In genomic region chr6:111061493-111061892, GRCh38 we compare ENCODE assay signal across 28 cellular contexts. TPM values are rescaled to one million over a fixed set of nuclear protein-coding genes. Genes with fewer than 3 reads are reported as not detected.
DNase-seq lines count a peak whose midpoint lies in the region; ATAC-seq, FAIRE-seq and TF ChIP-seq lines count a peak whose summit lies in the region.
"Had no signal": no experiment of that assay in that cellular context is flagged by ENCODE, and none has a peak within 500 bp of the region (broad histone marks: within the 10 kb centered on the region; RNA-seq: fewer than 3 reads in every experiment).

No MANE protein-coding gene starts in this region.

- no peak overlapping the region for H2AK5ac ChIP-seq in mesendoderm (ENCODE audit: low read length)

- H3K9me1 ChIP-seq in K562 (ENCODE audit: control insufficient read depth, insufficient read depth, low read length) = no peaks in the 10 kb centered on the region

- TF ChIP-seq CTCF in K562 (IDR thresholded peaks at IDR 0.05 in 2 of 3, conservative IDR thresholded peaks at IDR 0.05 in 1 of 3; ENCODE audit: insufficient read depth in 2 of 3, low read depth in 1 of 3, low read length in 3 of 3) = no peak

- no peak overlapping the region; the same call in 1 of the 2 replicates for H2AFZ ChIP-seq in K562 (ENCODE audit: low read depth, low read length)
- H2AFZ ChIP-seq: hepatocyte had no signal

- H3K56ac ChIP-seq in mesendoderm (ENCODE audit: low read length) = no peak overlapping the region

- in situ Hi-C loops in K562 (cut with MboI) = no loop called here

- DNase-seq in EH (ENCODE audit: low read depth) (peak; percentile 39), LHCN-M2 (ENCODE audit: low read depth) (peak; percentile 47), K562 (ENCODE audit: extremely low read depth in 1 of 4, low spot score in 3 of 4) (peak in 3 of 4 experiments; percentile 12 to 19 (median 18)), mesendoderm (peak; percentile 47), LoVo (ENCODE audit: low spot score) (no peak), NCI-H146 (lab: John Stamatoyannopoulos, UW) (no peak)
- no peak for DNase-seq in effector CD4-positive, alpha-beta T cell
- DNase-seq: activated CD4-positive, alpha-beta T cell treated with anti-CD3 and anti-CD28 coated beads for 4 hours; activated naive CD4-positive, alpha-beta T cell treated with anti-CD3 and anti-CD28 coated beads, Interleukin-2, amount 50 U/mL, for 16 hours; C1 segment of cervical spinal cord; dorsolateral prefrontal cortex; Karpas-422; left ventricle myocardium inferior; midbrain; natural killer cell; NCI-H1092; NCI-H187 treated with DMSO at 0.1 percent for 48 hours; retina; SK-N-SH; spleen; stimulated activated CD4-positive, alpha-beta T cell treated with anti-CD3 and anti-CD28 coated beads, Interleukin-4, amount 100 ng/mL, for 1 hour; T-helper 17 cell; uterus had no signal

- no peak overlapping the region for H3K23ac ChIP-seq in mesendoderm (ENCODE audit: low read length)

- no peak overlapping the region for H3K18ac ChIP-seq in mesendoderm (ENCODE audit: low read length)

- POLR2A ChIA-PET in K562 (lab: Yijun Ruan, JAX) = no interaction called here

- H3K79me1 ChIP-seq in mesendoderm (ENCODE audit: low read length) = no peaks in the 10 kb centered on the region

- no peak overlapping the region for H2BK15ac ChIP-seq in mesendoderm (replicated peaks; ENCODE audit: low read depth)

- no TSS peak for BruUV-seq in K562 (replicated peaks; lab: Mats Ljungman, UMichigan)

- no peak for TF ChIP-seq POLR2A in K562 (conservative IDR thresholded peaks at IDR 0.05)

- H3K27me3 ChIP-seq in K562 (ENCODE audit: control insufficient read depth in 2 of 2, insufficient read depth in 2 of 2, low read length in 2 of 2) = peaks cover 0 to 9% of the 10 kb centered on the region in 2 experiments; a peak in 1 of 5 replicates
- H3K27me3 ChIP-seq in mesendoderm (ENCODE audit: insufficient read depth, low read length, poor library complexity) = no peaks in the 10 kb centered on the region
- H3K27me3 ChIP-seq: hepatocyte, uterus had no signal

- no peaks in the 10 kb centered on the region for H4K20me1 ChIP-seq in K562 (replicated peaks; ENCODE audit: control insufficient read depth, insufficient read depth, low read length)

- intact Hi-C loops in K562 (cut with micrococcal nuclease) = no loop called here

- H3K9me3 ChIP-seq in K562 (replicated peaks; ENCODE audit: control insufficient read depth, insufficient read depth, low read depth, low read length) = no peaks in the 10 kb centered on the region
- H3K9me3 ChIP-seq: SK-N-SH had no signal

- H3K27ac ChIP-seq in K562 (ENCODE audit: extremely low read depth, low read depth, low read length) (no peak overlapping the region), mesendoderm (ENCODE audit: low read depth, low read length) (no peak overlapping the region)
- H3K27ac ChIP-seq: dorsolateral prefrontal cortex, hepatocyte, left ventricle myocardium inferior, spleen, uterus had no signal

- H2BK5ac ChIP-seq in mesendoderm (ENCODE audit: low read length) = no peak overlapping the region

- FAIRE-seq in K562 (lab: Jason Lieb, UNC) = no peak
- FAIRE-seq: HTR-8/SVneo had no signal

- H3K79me2 ChIP-seq in K562 (ENCODE audit: control insufficient read depth, insufficient read depth, low read length) = no peaks in the 10 kb centered on the region
- no peaks in the 10 kb centered on the region for H3K79me2 ChIP-seq in mesendoderm (ENCODE audit: control insufficient read depth, insufficient read depth, low read length)
- H3K79me2 ChIP-seq: hepatocyte had no signal

- no peak for TF ChIP-seq EP300 in K562 (IDR thresholded peaks at IDR 0.05; ENCODE audit: low read length)

- CTCF ChIA-PET in K562 (lab: Yijun Ruan, JAX; ENCODE audit: low intra/inter-chr PET ratio) = no interaction called here

- H2BK120ac ChIP-seq in mesendoderm (ENCODE audit: low read depth, low read length) = no peak overlapping the region

- H3K4me2 ChIP-seq in K562 (ENCODE audit: insufficient read depth, low read length) (no peak overlapping the region), mesendoderm (ENCODE audit: low read length) (no peak overlapping the region)
- H3K4me2 ChIP-seq: hepatocyte, SK-N-SH had no signal

- H4K5ac ChIP-seq in mesendoderm (ENCODE audit: low read length) = no peak overlapping the region

- H3K4me1 ChIP-seq in K562 (replicated peaks in 1 of 2; ENCODE audit: control insufficient read depth in 2 of 2, insufficient read depth in 2 of 2, low read length in 2 of 2) (no peaks in the 10 kb centered on the region), mesendoderm (ENCODE audit: control insufficient read depth, low read depth, low read length) (no peaks in the 10 kb centered on the region)
- H3K4me1 ChIP-seq: left ventricle myocardium inferior, spleen, uterus had no signal

- no peak for TF ChIP-seq RAD21 in K562 (CRISPR knock-in tag; conservative IDR thresholded peaks at IDR 0.05 in 1 of 2, IDR thresholded peaks at IDR 0.05 in 1 of 2)

- ATAC-seq in K562 = no peak
- ATAC-seq in GM21786 (IDR thresholded peaks at IDR 0.05; ENCODE audit: unreplicated experiment) = no peak
- ATAC-seq: natural killer cell; stimulated activated memory B cell treated with anti-CD40 and anti-IgM and Interleukin-4, amounts not matched to agents 10 μg/mL and 1 μg/mL and 100 μg/mL, for 72 hours; T-helper 17 cell had no signal

- H3K36me3 ChIP-seq in K562 (ENCODE audit: control insufficient read depth, insufficient read depth, low read length) (no peaks in the 10 kb centered on the region), mesendoderm (ENCODE audit: control insufficient read depth, insufficient read depth, low read length) (no peaks in the 10 kb centered on the region)
- H3K36me3 ChIP-seq: left ventricle myocardium inferior, spleen, uterus had no signal

- no peak overlapping the region for H4K8ac ChIP-seq in mesendoderm (ENCODE audit: low read depth, low read length)

- 11% methylated on average over 6 of the region's 6 CpGs for WGBS in K562 (ENCODE audit: insufficient coverage, low coverage, missing lambda C conversion rate)
- no CpG with 5 or more reads among the region's 6 CpGs for WGBS in mesendoderm (ENCODE audit: extremely low coverage, insufficient coverage, low lambda C conversion rate)

- H3K4me3 ChIP-seq in K562 (no peak overlapping the region), mesendoderm (ENCODE audit: low read length) (no peak overlapping the region)
- H3K4me3 ChIP-seq: dorsolateral prefrontal cortex, hepatocyte, left ventricle myocardium inferior, spleen, uterus had no signal

- H3K9ac ChIP-seq in K562 (ENCODE audit: insufficient read depth in 1 of 2, low read depth in 2 of 2, low read length in 2 of 2) = no peak overlapping the region
- no peak overlapping the region for H3K9ac ChIP-seq in mesendoderm (ENCODE audit: low read length)
- H3K9ac ChIP-seq: SK-N-SH had no signal

- H3K4ac ChIP-seq in mesendoderm (ENCODE audit: low read depth, low read length) = no peak overlapping the region

TF ChIP-seq in K562, 482 proteins besides CTCF, POLR2A, EP300 and RAD21 (continues in another document):
- TF ChIP-seq, protein P1, sequence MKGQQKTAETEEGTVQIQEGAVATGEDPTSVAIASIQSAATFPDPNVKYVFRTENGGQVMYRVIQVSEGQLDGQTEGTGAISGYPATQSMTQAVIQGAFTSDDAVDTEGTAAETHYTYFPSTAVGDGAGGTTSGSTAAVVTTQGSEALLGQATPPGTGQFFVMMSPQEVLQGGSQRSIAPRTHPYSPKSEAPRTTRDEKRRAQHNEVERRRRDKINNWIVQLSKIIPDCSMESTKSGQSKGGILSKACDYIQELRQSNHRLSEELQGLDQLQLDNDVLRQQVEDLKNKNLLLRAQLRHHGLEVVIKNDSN (CRISPR knock-in tag; IDR thresholded peaks at IDR 0.05) = no peak
- TF ChIP-seq CC2D1A (IDR thresholded peaks at IDR 0.05) (peak; percentile 47; the same call in 1 of the 2 replicates), ZNF551 (CRISPR knock-in tag; IDR thresholded peaks at IDR 0.05) (no peak), ZZZ3 (IDR thresholded peaks at IDR 0.05) (no peak), ID3 (CRISPR knock-in tag; IDR thresholded peaks at IDR 0.05) (no peak), ID3 (tag; IDR thresholded peaks at IDR 0.05) (no peak), MEIS2 (IDR thresholded peaks at IDR 0.05; ENCODE audit: partially characterized antibody) (peak; percentile 90), CTBP1 (IDR thresholded peaks at IDR 0.05; ENCODE audit: borderline replicate concordance) (peak; percentile 25; the same call in 1 of the 2 replicates), FOXJ3 (CRISPR knock-in tag; IDR thresholded peaks at IDR 0.05) (no peak)

RNA-seq across cellular contexts. Expression of gene SLC16A10, which starts 25.8 kb away (rescaled TPM):
- under 0.01 and 0.63 TPM in 2 replicates for total RNA-seq in LHCN-M2 (2014; rRNA removed)
- not detected for polyA plus RNA-seq in LHCN-M2 (2012)
- total RNA-seq in K562 (2011; cell fraction: chromatin; rRNA removed; ENCODE audit: low replicate concordance) = 0.81 and 1.3 TPM in 2 replicates
- total RNA-seq in K562 (2011; cell fraction: nucleolus; rRNA removed) = 0.33 and 1.4 TPM in 2 replicates
- 0.38 and 2.0 TPM in 2 replicates for total RNA-seq in K562 (2011; cell fraction: nucleoplasm; rRNA removed)
- not detected in 2 replicates for total RNA-seq in K562 (2014; rRNA removed)
- 0.07 and 0.26 TPM in 2 replicates for total RNA-seq in K562 (2014; rRNA removed; fragmentation: Illumina TruSeq; extraction: Trizol)
- total RNA-seq in K562 (2015; rRNA removed; fragmentation: Illumina TruSeq; extraction: Trizol) = not detected in 2 replicates
- 0.02 and 0.34 TPM in 2 replicates for total RNA-seq in K562 (2021)
- 0.07 and 0.54 TPM in 2 replicates for polyA plus RNA-seq in K562 (2011; rRNA removed)
- polyA plus RNA-seq in K562 (2011; cell fraction: cytosol; rRNA removed) = 0.40 TPM in 1 of 2 replicates, not detected in the other
- 0.21 and 0.40 TPM in 2 replicates for polyA plus RNA-seq in K562 (2011; cell fraction: nucleus; rRNA removed)
- 0.03 and 0.08 TPM in 2 replicates for polyA plus RNA-seq in K562 (2012)
- 0.21 and 0.25 TPM in 2 replicates for polyA plus RNA-seq in K562 (2014; fragmentation: Illumina TruSeq; extraction: Trizol)
- polyA plus RNA-seq in K562 (2014; fragmentation: Nextera tagmentation; extraction: Ambion mirVana) = not detected
- polyA plus RNA-seq in K562 (2014; rRNA removed) = 0.24 TPM in 1 of 2 replicates, not detected in the other
- polyA minus RNA-seq in K562 (2011; rRNA and poly(A)+ RNA removed) = 1.3 TPM in 1 of 2 replicates, not detected in the other
- not detected in 2 replicates for polyA minus RNA-seq in K562 (2011; cell fraction: cytosol; rRNA and poly(A)+ RNA removed)
- not detected in 2 replicates for polyA minus RNA-seq in K562 (2011; cell fraction: nucleus; rRNA and poly(A)+ RNA removed)
- polyA plus RNA-seq in mesendoderm (2013, experiment 1 of 2) = 3.8 TPM
- 3.9 TPM for polyA plus RNA-seq in mesendoderm (2013, experiment 2 of 2)
- total RNA-seq: osteocyte had no signal

Comparison
In these comparisons a context has a peak if more than half of its experiments do, and no peak if none do; other contexts are left out.
1. DNase-seq: peak in EH (single experiment), LHCN-M2 (single experiment), K562 (3 of 4) and mesendoderm (single experiment); none in LoVo (single experiment), effector CD4-positive, alpha-beta T cell (single experiment) and NCI-H146 (single experiment).